11 cellular contexts compared by ENCODE assay signal in the genomic region with DNA sequence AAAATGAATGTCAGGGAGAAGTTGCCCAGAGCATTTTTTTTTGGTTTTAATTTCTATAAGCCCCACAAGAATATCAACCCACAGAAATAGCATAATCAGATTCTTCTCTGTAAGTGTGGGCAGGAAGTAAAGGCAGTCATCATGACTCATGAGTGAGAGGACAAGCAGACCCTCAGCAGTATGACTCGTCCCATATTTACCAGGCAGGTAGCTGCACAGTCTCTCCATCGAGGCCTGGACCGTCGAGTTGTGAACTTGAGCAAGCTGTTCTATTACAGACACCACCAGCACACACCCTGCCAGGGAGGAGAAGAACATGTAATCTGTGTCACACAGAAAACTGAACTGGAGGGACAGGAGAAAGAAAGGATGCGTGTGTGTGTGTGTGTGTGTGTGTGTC. TPM values are rescaled to one million over a fixed set of nuclear protein-coding genes. Genes with fewer than 3 reads are reported as not detected.
A peak's percentile ranks its signal among the peaks of the same experiment; 100 is the strongest.
DNase-seq lines count a peak whose midpoint lies in the region; ATAC-seq, FAIRE-seq and TF ChIP-seq lines count a peak whose summit lies in the region.
"Had no signal": no experiment of that assay in that cellular context is flagged by ENCODE, and none has a peak within 500 bp of the region (broad histone marks: within the 10 kb centered on the region; RNA-seq: fewer than 3 reads in every experiment).

No MANE protein-coding gene starts in this region.

- no peak for DNase-seq in GM12892 (ENCODE audit: insufficient read length)
- DNase-seq in activated CD4-positive, alpha-beta T cell treated with anti-CD3 and anti-CD28 coated beads for 48 hours = peak; percentile 73
- peak; percentile 2 to 30 for DNase-seq in cardiac fibroblast (ENCODE audit: low read depth in 2 of 2)
- peak; percentile 60 to 61 for DNase-seq in stimulated activated CD4-positive, alpha-beta T cell treated with anti-CD3 and anti-CD28 coated beads, Interleukin-2, amount 100 ng/mL, for 24 hours
- no peak for DNase-seq in KBM-7
- DNase-seq in DMS79 treated with DMSO at 0.1 percent for 48 hours (lab: John Stamatoyannopoulos, UW) = no peak
- DNase-seq: NCI-H146 had no signal

- H3K4me3 ChIP-seq in cardiac fibroblast (replicated peaks in 1 of 2; ENCODE audit: low read depth in 2 of 2, low read length in 2 of 2) = no peak overlapping the region

- ATAC-seq in HG03571 (IDR thresholded peaks at IDR 0.05; ENCODE audit: unreplicated experiment) = no peak
- no peak for ATAC-seq in HG02588 (IDR thresholded peaks at IDR 0.05; ENCODE audit: unreplicated experiment)

- TF ChIP-seq POLR2A in GM12892 (IDR thresholded peaks at IDR 0.05; ENCODE audit: low read depth, low read length) = no peak

- in situ Hi-C loops in KBM-7 (cut with MboI; ENCODE audit: low pct_unique_long_range_greater_than_20kb, low sequenced_read_pairs) = no loop called here

- FAIRE-seq in GM12892 (lab: Jason Lieb, UNC) = peak; percentile 62
- FAIRE-seq: TTC549 had no signal

- no peak for TF ChIP-seq CTCF in cardiac fibroblast (IDR thresholded peaks at IDR 0.05; ENCODE audit: low read depth, low read length)

RNA-seq across cellular contexts. Expression of gene AOAH, which starts 37.8 kb away (rescaled TPM):
- 0.40 TPM for polyA plus RNA-seq in GM12892 (2012; ENCODE audit: missing spikeins)
- polyA plus RNA-seq: fibroblast of lung had no signal

Comparison
In these comparisons a context has a peak if more than half of its experiments do, and no peak if none do; other contexts are left out.
1. DNase-seq: peak in activated CD4-positive, alpha-beta T cell treated with anti-CD3 and anti-CD28 coated beads for 48 hours (single experiment), cardiac fibroblast (2 of 2) and stimulated activated CD4-positive, alpha-beta T cell treated with anti-CD3 and anti-CD28 coated beads, Interleukin-2, amount 100 ng/mL, for 24 hours (2 of 2); none in GM12892 (single experiment), KBM-7 (single experiment) and DMS79 treated with DMSO at 0.1 percent for 48 hours (single experiment).